ENCODE assay signal across 8 cellular contexts in genomic region chr2:102186676-102187190, GRCh38. TPM values are rescaled to one million over a fixed set of nuclear protein-coding genes. Genes with fewer than 3 reads are reported as not detected.
DNase-seq lines count a peak whose midpoint lies in the region; ATAC-seq and TF ChIP-seq lines count a peak whose summit lies in the region.

Gene IL1RL2, plus strand, starts transcription at chr2:102187023. Its CDS starts 845 bp downstream, at chr2:102187868.

- peaks cover 9% of the 10 kb centered on the region for H3K4me1 ChIP-seq in CD4-positive, alpha-beta memory T cell (ENCODE audit: insufficient read depth, low read length)
- H3K4me1 ChIP-seq in left ventricle myocardium inferior (peaks cover 20% of the 10 kb centered on the region), rectal smooth muscle tissue (ENCODE audit: control insufficient read depth, insufficient read depth, low read length) (no peaks in the 10 kb centered on the region)

- POLR2A ChIA-PET in CD4-positive, alpha-beta memory T cell (lab: Charles Lee; ENCODE audit: partially characterized antibody), result interaction anchor here (0.6 to 1.8 kb wide), 4 partner anchors 29 to 176 kb away, joined by 3 to 10 read pairs (median 4); no protein-coding TSS in a partner anchor

- CTCF ChIA-PET in CD4-positive, alpha-beta memory T cell (lab: Charles Lee; ENCODE audit: partially characterized antibody), result interaction anchor here (0.9 to 6.2 kb wide), 5 partner anchors 9 to 181 kb away, joined by 3 to 118 read pairs (median 5); no protein-coding TSS in a partner anchor

- TF ChIP-seq CTCF in left ventricle myocardium inferior (IDR thresholded peaks at IDR 0.05; ENCODE audit: borderline replicate concordance), result no peak

- H3K27me3 Mint-ChIP-seq in CD4-positive, alpha-beta memory T cell, result peaks cover 8 to 9% of the 10 kb centered on the region in 2 donors
- H3K27me3 Mint-ChIP-seq in activated T-cell treated with anti-CD3 and anti-CD28 coated beads, Interleukin-2, amount 50 U/mL, for 72 hours (ENCODE audit: low read depth), result peaks cover 19% of the 10 kb centered on the region

- H3K4me3 Mint-ChIP-seq in CD4-positive, alpha-beta memory T cell, result peak within 1 kb of the TSS; percentile 86 to 95 (median 88)
- H3K4me3 Mint-ChIP-seq in activated T-cell treated with anti-CD3 and anti-CD28 coated beads, Interleukin-2, amount 50 U/mL, for 72 hours, result peak within 1 kb of the TSS; percentile 87 to 89

- H3K9ac ChIP-seq in rectal smooth muscle tissue (ENCODE audit: low read length), result peak within 1 kb of the TSS; percentile 22

- peak; percentile 33 to 41 for ATAC-seq in activated T-cell treated with anti-CD3 and anti-CD28 coated beads, Interleukin-2, amount 50 U/mL, for 72 hours (replicated peaks in 1 of 2)

- no peaks in the 10 kb centered on the region for H3K9me3 ChIP-seq in CD4-positive, alpha-beta memory T cell (ENCODE audit: control insufficient read depth in 1 of 2, low read length in 2 of 2)
- H3K9me3 ChIP-seq in left ventricle myocardium inferior (replicated peaks), result no peaks in the 10 kb centered on the region

- intact Hi-C loops in CD4-positive, alpha-beta memory T cell (cut with micrococcal nuclease), result loop anchor here (5.0 kb wide), 2 partner anchors 164 to 256 kb away; no protein-coding TSS in a partner anchor
- intact Hi-C loops in left ventricle myocardium inferior (cut with micrococcal nuclease), result no loop called here

- no peaks in the 10 kb centered on the region for H3K36me3 Mint-ChIP-seq in CD4-positive, alpha-beta memory T cell
- H3K36me3 Mint-ChIP-seq in activated T-cell treated with anti-CD3 and anti-CD28 coated beads, Interleukin-2, amount 50 U/mL, for 72 hours (ENCODE audit: insufficient read depth in 2 of 2), result peaks cover 2 to 10% of the 10 kb centered on the region in 2 donors

- H3K27me3 ChIP-seq in CD4-positive, alpha-beta memory T cell (ENCODE audit: insufficient read depth, low read length), result no peaks in the 10 kb centered on the region
- peaks cover 34% of the 10 kb centered on the region for H3K27me3 ChIP-seq in left ventricle myocardium inferior (ENCODE audit: low read depth)
- H3K27me3 ChIP-seq in rectal smooth muscle tissue (ENCODE audit: control insufficient read depth, insufficient read depth, low read length), result peaks cover 4% of the 10 kb centered on the region

- peak within 1 kb of the TSS in 1 of 2 donors; percentile 36 for H3K4me3 ChIP-seq in CD4-positive, alpha-beta memory T cell (ENCODE audit: low read length in 2 of 2)
- H3K4me3 ChIP-seq in left ventricle myocardium inferior, result peak within 1 kb of the TSS; percentile 68
- peak within 1 kb of the TSS; percentile 76 for H3K4me3 ChIP-seq in rectal smooth muscle tissue (ENCODE audit: low read length)

- no peak for DNase-seq in CD4-positive, alpha-beta memory T cell
- DNase-seq in activated T-cell treated with anti-CD3 and anti-CD28 coated beads, Interleukin-2, amount 50 U/mL, for 72 hours, result no peak
- DNase-seq in left ventricle myocardium inferior (no peak), germinal center (ENCODE audit: low spot score) (no peak), NCI-H2196 (lab: John Stamatoyannopoulos, UW; ENCODE audit: unreplicated experiment) (no peak), dermis blood vessel endothelial cell (no peak), NCI-H187 (lab: John Stamatoyannopoulos, UW) (no peak)

- H3K9me3 Mint-ChIP-seq in CD4-positive, alpha-beta memory T cell, result no peaks in the 10 kb centered on the region
- H3K9me3 Mint-ChIP-seq in activated T-cell treated with anti-CD3 and anti-CD28 coated beads, Interleukin-2, amount 50 U/mL, for 72 hours, result no peaks in the 10 kb centered on the region

- peak within 1 kb of the TSS in 5 of 7 donors; percentile 81 to 93 (median 85) for H3K27ac Mint-ChIP-seq in CD4-positive, alpha-beta memory T cell
- peak within 1 kb of the TSS; percentile 75 for H3K27ac Mint-ChIP-seq in activated T-cell treated with anti-CD3 and anti-CD28 coated beads, Interleukin-2, amount 50 U/mL, for 72 hours

- no peak within 1 kb of the TSS for H3K27ac ChIP-seq in CD4-positive, alpha-beta memory T cell (ENCODE audit: low read depth, low read length)
- H3K27ac ChIP-seq in left ventricle myocardium inferior (replicated peaks) (peak within 1 kb of the TSS; percentile 63), rectal smooth muscle tissue (ENCODE audit: low read depth, low read length) (no peak within 1 kb of the TSS)

- peaks cover 8 to 19% (median 13%) of the 10 kb centered on the region in 4 donors for H3K4me1 Mint-ChIP-seq in CD4-positive, alpha-beta memory T cell
- peaks cover 38% of the 10 kb centered on the region for H3K4me1 Mint-ChIP-seq in activated T-cell treated with anti-CD3 and anti-CD28 coated beads, Interleukin-2, amount 50 U/mL, for 72 hours (ENCODE audit: low read depth)

- no peaks in the 10 kb centered on the region for H3K36me3 ChIP-seq in CD4-positive, alpha-beta memory T cell (ENCODE audit: insufficient read depth, low read length)
- H3K36me3 ChIP-seq in left ventricle myocardium inferior (no peaks in the 10 kb centered on the region), rectal smooth muscle tissue (ENCODE audit: control insufficient read depth, insufficient read depth, low read length) (no peaks in the 10 kb centered on the region)

RNA-seq across cellular contexts. Expression of gene IL1RL2, which starts in this region (rescaled TPM):
- total RNA-seq in CD4-positive, alpha-beta memory T cell, result under 1 TPM in 1 of 2 experiments, not detected in 1; 0.23 TPM
- polyA plus RNA-seq in CD4-positive, alpha-beta memory T cell, result not detected
- total RNA-seq in activated T-cell treated with anti-CD3 and anti-CD28 coated beads, Interleukin-2, amount 50 U/mL, for 72 hours, result 1 to 10 TPM; 1.4 to 1.9 TPM
- 0.30 TPM for total RNA-seq in left ventricle myocardium inferior
- 0.09 and 0.34 TPM in 2 replicates for total RNA-seq in dermis blood vessel endothelial cell
